ENCODE assay signal across 17 cellular contexts in the genomic region with DNA sequence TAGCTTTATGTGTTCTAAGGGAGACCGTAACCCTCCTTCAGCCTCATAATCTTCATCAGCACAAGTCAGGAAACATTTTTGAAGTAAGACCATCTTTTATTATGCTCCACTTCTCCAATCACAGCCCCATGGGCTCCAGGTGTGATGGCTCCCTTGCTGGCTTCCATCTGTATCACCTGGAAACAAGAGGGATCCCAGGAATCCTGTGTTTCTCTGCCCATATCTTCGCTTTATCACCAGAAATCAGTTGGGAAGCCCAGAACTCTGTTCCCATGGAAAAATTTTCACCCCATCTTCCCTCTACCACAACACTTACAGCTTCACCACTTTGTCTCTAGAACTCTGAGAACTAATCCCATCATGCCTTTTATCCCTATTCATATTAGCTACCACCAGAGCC.
DNase-seq lines count a peak whose midpoint lies in the region; TF ChIP-seq lines count a peak whose summit lies in the region.
"Had no signal": no experiment of that assay in that cellular context is flagged by ENCODE, and none has a peak within 500 bp of the region (broad histone marks: within the 10 kb centered on the region; RNA-seq: fewer than 3 reads in every experiment).

No MANE protein-coding gene starts in this region.

- H4K8ac ChIP-seq in mesenchymal stem cell (ENCODE audit: low read length) = no peak overlapping the region

- H3K4ac ChIP-seq in mesenchymal stem cell (ENCODE audit: low read depth in 1 of 2, low read length in 2 of 2) = no peak overlapping the region

- H2BK12ac ChIP-seq in mesenchymal stem cell (ENCODE audit: low read length in 2 of 2) = no peak overlapping the region

- no peaks in the 10 kb centered on the region for H3K36me3 ChIP-seq in KOPT-K1 (ENCODE audit: insufficient read depth, low read length)
- no peaks in the 10 kb centered on the region for H3K36me3 ChIP-seq in mesenchymal stem cell (ENCODE audit: control insufficient read depth in 1 of 2, insufficient read depth in 2 of 2, low read depth in 1 of 2, low read length in 2 of 2)
- H3K36me3 ChIP-seq: BLaER1 treated with 17β-estradiol and CSF1 and Interleukin-3, amounts not matched to agents 10 nM and 100 nM had no signal

- peaks cover 5% of the 10 kb centered on the region for H3K79me1 ChIP-seq in mesenchymal stem cell (replicated peaks; ENCODE audit: low read length, poor library complexity, severe bottlenecking)

- H3K27me3 Mint-ChIP-seq in progenitor cell of endocrine pancreas = no peaks in the 10 kb centered on the region
- H3K27me3 Mint-ChIP-seq: B cell; CD4-positive, alpha-beta T cell had no signal

- peaks cover 20% of the 10 kb centered on the region for H3K4me1 Mint-ChIP-seq in progenitor cell of endocrine pancreas (ENCODE audit: low read depth)
- H3K4me1 Mint-ChIP-seq: B cell had no signal

- DNase-seq in mesenchymal stem cell = no peak
- DNase-seq in anterior cingulate cortex (lab: John Stamatoyannopoulos, UW) = no peak
- DNase-seq in NCI-H146 (lab: John Stamatoyannopoulos, UW) = no peak
- DNase-seq in progenitor cell of endocrine pancreas (ENCODE audit: low spot score, unreplicated experiment) = no peak
- DNase-seq: AML-193; Calu3; CD4-positive, alpha-beta T cell; CD8-positive, alpha-beta T cell; DMS79 treated with DMSO at 0.1 percent for 48 hours had no signal

- no peak overlapping the region for H2BK120ac ChIP-seq in mesenchymal stem cell (ENCODE audit: low read depth, low read length)

- H2AFZ ChIP-seq in mesenchymal stem cell (ENCODE audit: low read depth, low read length) = no peak overlapping the region

- H3K14ac ChIP-seq in mesenchymal stem cell (ENCODE audit: low read length in 2 of 2) = no peak overlapping the region

- H3K4me2 ChIP-seq in mesenchymal stem cell (ENCODE audit: low read length, poor library complexity, severe bottlenecking) = no peak overlapping the region
- H3K4me2 ChIP-seq: A549; BLaER1 treated with 17β-estradiol and CSF1 and Interleukin-3, amounts not matched to agents 10 nM and 100 nM had no signal

- no peak overlapping the region for H3K4me3 ChIP-seq in mesenchymal stem cell (ENCODE audit: insufficient read depth in 1 of 2, low read depth in 1 of 2, low read length in 2 of 2)
- H3K4me3 ChIP-seq: A549; BLaER1 treated with 17β-estradiol and CSF1 and Interleukin-3, amounts not matched to agents 10 nM and 100 nM had no signal

- H3K27me3 ChIP-seq in mesenchymal stem cell (ENCODE audit: control insufficient read depth in 1 of 2, insufficient read depth in 1 of 2, low read length in 2 of 2) = no peaks in the 10 kb centered on the region
- H3K27me3 ChIP-seq: BLaER1 treated with 17β-estradiol and CSF1 and Interleukin-3, amounts not matched to agents 10 nM and 100 nM had no signal

- H3K27ac Mint-ChIP-seq in progenitor cell of endocrine pancreas = no peak overlapping the region
- H3K27ac Mint-ChIP-seq: B cell; CD4-positive, alpha-beta T cell had no signal

- H3K9ac ChIP-seq in mesenchymal stem cell (ENCODE audit: low read length) = no peak overlapping the region
- H3K9ac ChIP-seq: BLaER1 treated with 17β-estradiol and CSF1 and Interleukin-3, amounts not matched to agents 10 nM and 100 nM had no signal

- peaks cover 2% of the 10 kb centered on the region for H3K9me3 Mint-ChIP-seq in progenitor cell of endocrine pancreas (ENCODE audit: low read depth)
- H3K9me3 Mint-ChIP-seq: CD4-positive, alpha-beta T cell; CD8-positive, alpha-beta T cell had no signal

- H2BK15ac ChIP-seq in mesenchymal stem cell (ENCODE audit: low read depth, poor library complexity, severe bottlenecking) = no peak overlapping the region

- H3K27ac ChIP-seq in KOPT-K1 (ENCODE audit: low read depth, low read length, poor library complexity, severe bottlenecking) (peak overlapping the region; percentile 41), VCaP (peak overlapping the region; percentile 28; the same call in 1 of the 2 replicates), mesenchymal stem cell (ENCODE audit: low read length, poor library complexity, severe bottlenecking) (no peak overlapping the region)
- H3K27ac ChIP-seq: 22Rv1; A549; BLaER1 treated with 17β-estradiol and CSF1 and Interleukin-3, amounts not matched to agents 10 nM and 100 nM; C4-2B had no signal

- no peak overlapping the region for H3K23ac ChIP-seq in mesenchymal stem cell (ENCODE audit: low read length in 2 of 2)

- H4K91ac ChIP-seq in mesenchymal stem cell (ENCODE audit: low read length) = no peak overlapping the region

- H3K18ac ChIP-seq in mesenchymal stem cell (ENCODE audit: low read depth in 1 of 2, low read length in 2 of 2) = no peak overlapping the region

- TF ChIP-seq CTCF in VCaP (conservative IDR thresholded peaks at IDR 0.05) (no peak), progenitor cell of endocrine pancreas (IDR thresholded peaks at IDR 0.05; ENCODE audit: unreplicated experiment) (no peak)

- H3K4me3 Mint-ChIP-seq in progenitor cell of endocrine pancreas (ENCODE audit: low read depth) = no peak overlapping the region
- H3K4me3 Mint-ChIP-seq: B cell; CD4-positive, alpha-beta T cell; CD8-positive, alpha-beta T cell had no signal

- no peaks in the 10 kb centered on the region for H3K4me1 ChIP-seq in mesenchymal stem cell (ENCODE audit: control insufficient read depth, insufficient read depth, low read depth, low read length)
- H3K4me1 ChIP-seq: A549; BLaER1 treated with 17β-estradiol and CSF1 and Interleukin-3, amounts not matched to agents 10 nM and 100 nM had no signal

- peak overlapping the region; percentile 87 for H2AK5ac ChIP-seq in mesenchymal stem cell (ENCODE audit: low read length, severe bottlenecking)

- H3K36me3 Mint-ChIP-seq in progenitor cell of endocrine pancreas (ENCODE audit: insufficient read depth) = no peaks in the 10 kb centered on the region

- 95% methylated on average over 2 of the region's 2 CpGs for WGBS in mesenchymal stem cell

- H3K9me3 ChIP-seq in KOPT-K1 (ENCODE audit: insufficient read depth, low read length, poor library complexity, severe bottlenecking) (no peaks in the 10 kb centered on the region), mesenchymal stem cell (ENCODE audit: control insufficient read depth, low read length) (no peaks in the 10 kb centered on the region)
- H3K9me3 ChIP-seq: A549; BLaER1 treated with 17β-estradiol and CSF1 and Interleukin-3, amounts not matched to agents 10 nM and 100 nM; Caco-2 had no signal

- H2BK5ac ChIP-seq in mesenchymal stem cell (ENCODE audit: low read depth, low read length, poor library complexity, severe bottlenecking) = no peak overlapping the region
